16 cellular contexts compared by ENCODE assay signal in genomic region chr11:12077535-12078280, GRCh38. TPM values are rescaled to one million over a fixed set of nuclear protein-coding genes. Genes with fewer than 3 reads are reported as not detected.
DNase-seq lines count a peak whose midpoint lies in the region; ATAC-seq and TF ChIP-seq lines count a peak whose summit lies in the region.
"Had no signal": no experiment of that assay in that cellular context is flagged by ENCODE, and none has a peak within 500 bp of the region (broad histone marks: within the 10 kb centered on the region; RNA-seq: fewer than 3 reads in every experiment).

No MANE protein-coding gene starts in this region.

- no peak overlapping the region for H3K4me2 ChIP-seq in neural cell (ENCODE audit: low read length)

- H3K27ac Mint-ChIP-seq in activated naive CD8-positive, alpha-beta T cell treated with anti-CD3 and anti-CD28 coated beads, Interleukin-2, amount 50 U/mL, for 24 hours: no peak overlapping the region
- no peak overlapping the region for H3K27ac Mint-ChIP-seq in activated naive CD8-positive, alpha-beta T cell treated with anti-CD3 and anti-CD28 coated beads for 36 hours
- peak overlapping the region in 2 of 7 donors; percentile 30 to 85 for H3K27ac Mint-ChIP-seq in CD4-positive, alpha-beta memory T cell
- H3K27ac Mint-ChIP-seq: activated CD4-positive, alpha-beta memory T cell treated with anti-CD3 and anti-CD28 coated beads, Interleukin-2, amount 10 ng/mL, durations not matched to agents 7 days and 5 days; T-helper 2 cell treated with Interferon-gamma antibody and Interleukin-4, amounts not matched to agents 5 μg/mL and 100 μg/mL, for 36 hours had no signal

- H3K27me3 ChIP-seq in neural cell (ENCODE audit: insufficient read depth, low read depth, low read length) (no peaks in the 10 kb centered on the region), upper lobe of right lung (no peaks in the 10 kb centered on the region)
- no peaks in the 10 kb centered on the region for H3K27me3 ChIP-seq in CD4-positive, alpha-beta memory T cell (ENCODE audit: insufficient read depth, low read length)
- H3K27me3 ChIP-seq: tibial nerve had no signal

- H3K4me3 Mint-ChIP-seq in activated naive CD8-positive, alpha-beta T cell treated with anti-CD3 and anti-CD28 coated beads, Interleukin-2, amount 50 U/mL, for 24 hours: no peak overlapping the region
- H3K4me3 Mint-ChIP-seq in activated naive CD8-positive, alpha-beta T cell treated with anti-CD3 and anti-CD28 coated beads for 36 hours: no peak overlapping the region
- no peak overlapping the region for H3K4me3 Mint-ChIP-seq in CD4-positive, alpha-beta memory T cell
- H3K4me3 Mint-ChIP-seq: activated CD4-positive, alpha-beta memory T cell treated with anti-CD3 and anti-CD28 coated beads, Interleukin-2, amount 10 ng/mL, durations not matched to agents 7 days and 5 days; central memory CD8-positive, alpha-beta T cell; T-helper 2 cell treated with Interferon-gamma antibody and Interleukin-4, amounts not matched to agents 5 μg/mL and 100 μg/mL, for 36 hours had no signal

- no peaks in the 10 kb centered on the region for H3K36me3 Mint-ChIP-seq in activated naive CD8-positive, alpha-beta T cell treated with anti-CD3 and anti-CD28 coated beads, Interleukin-2, amount 50 U/mL, for 24 hours (ENCODE audit: low read depth)
- no peaks in the 10 kb centered on the region for H3K36me3 Mint-ChIP-seq in activated naive CD8-positive, alpha-beta T cell treated with anti-CD3 and anti-CD28 coated beads for 36 hours
- H3K36me3 Mint-ChIP-seq in CD4-positive, alpha-beta memory T cell: no peaks in the 10 kb centered on the region

- intact Hi-C loops in upper lobe of right lung (cut with DNase I): no loop called here
- intact Hi-C loops in CD4-positive, alpha-beta memory T cell (cut with micrococcal nuclease): no loop called here

- peak; percentile 36 for ATAC-seq in activated naive CD8-positive, alpha-beta T cell treated with anti-CD3 and anti-CD28 coated beads, Interleukin-2, amount 50 U/mL, for 24 hours
- ATAC-seq in upper lobe of right lung: no peak
- ATAC-seq: esophagus mucosa had no signal

- POLR2A ChIA-PET in CD4-positive, alpha-beta memory T cell (lab: Charles Lee; ENCODE audit: partially characterized antibody): no interaction called here

- no peak for TF ChIP-seq EP300 in neural cell (conservative IDR thresholded peaks at IDR 0.05; ENCODE audit: poor library complexity, severe bottlenecking)

- H3K27ac ChIP-seq in epithelial cell of prostate: peak overlapping the region; percentile 93
- H3K27ac ChIP-seq in neural cell (ENCODE audit: low read length): peak overlapping the region; percentile 47
- peak overlapping the region; percentile 80 for H3K27ac ChIP-seq in upper lobe of right lung
- no peak overlapping the region for H3K27ac ChIP-seq in CD4-positive, alpha-beta memory T cell (ENCODE audit: low read depth, low read length)

- H3K9me3 Mint-ChIP-seq in activated naive CD8-positive, alpha-beta T cell treated with anti-CD3 and anti-CD28 coated beads, Interleukin-2, amount 50 U/mL, for 24 hours: no peaks in the 10 kb centered on the region
- no peaks in the 10 kb centered on the region for H3K9me3 Mint-ChIP-seq in activated naive CD8-positive, alpha-beta T cell treated with anti-CD3 and anti-CD28 coated beads for 36 hours
- H3K9me3 Mint-ChIP-seq in CD4-positive, alpha-beta memory T cell: peaks cover 0 to 3% (median 0%) of the 10 kb centered on the region in 8 donors
- H3K9me3 Mint-ChIP-seq: activated CD4-positive, alpha-beta memory T cell treated with anti-CD3 and anti-CD28 coated beads, Interleukin-2, amount 10 ng/mL, durations not matched to agents 7 days and 5 days; central memory CD8-positive, alpha-beta T cell; T-helper 2 cell treated with Interferon-gamma antibody and Interleukin-4, amounts not matched to agents 5 μg/mL and 100 μg/mL, for 36 hours had no signal

- TF ChIP-seq RAD21 in neural cell (conservative IDR thresholded peaks at IDR 0.05): no peak

- no peaks in the 10 kb centered on the region for H3F3A ChIP-seq in neural cell (ENCODE audit: insufficient read depth, low read length, poor library complexity, severe bottlenecking)

- peaks cover 12% of the 10 kb centered on the region for H3K4me1 ChIP-seq in upper lobe of right lung
- no peaks in the 10 kb centered on the region for H3K4me1 ChIP-seq in CD4-positive, alpha-beta memory T cell (ENCODE audit: insufficient read depth, low read length)

- no peaks in the 10 kb centered on the region for H3K36me3 ChIP-seq in neural cell (ENCODE audit: insufficient read depth, low read length)
- H3K36me3 ChIP-seq in upper lobe of right lung: no peaks in the 10 kb centered on the region
- H3K36me3 ChIP-seq in CD4-positive, alpha-beta memory T cell (ENCODE audit: insufficient read depth, low read length): no peaks in the 10 kb centered on the region
- H3K36me3 ChIP-seq: tibial nerve had no signal

- no peak for TF ChIP-seq CTCF in neural cell (IDR thresholded peaks at IDR 0.05; ENCODE audit: poor library complexity, severe bottlenecking)
- TF ChIP-seq CTCF in upper lobe of right lung (IDR thresholded peaks at IDR 0.05): no peak

- H3K9me2 ChIP-seq in neural cell (ENCODE audit: insufficient read depth, low read length): no peaks in the 10 kb centered on the region

- peaks cover 4% of the 10 kb centered on the region for H3K4me1 Mint-ChIP-seq in activated naive CD8-positive, alpha-beta T cell treated with anti-CD3 and anti-CD28 coated beads, Interleukin-2, amount 50 U/mL, for 24 hours
- H3K4me1 Mint-ChIP-seq in activated naive CD8-positive, alpha-beta T cell treated with anti-CD3 and anti-CD28 coated beads for 36 hours: peaks cover 3% of the 10 kb centered on the region
- H3K4me1 Mint-ChIP-seq in CD4-positive, alpha-beta memory T cell: no peaks in the 10 kb centered on the region
- H3K4me1 Mint-ChIP-seq: activated CD4-positive, alpha-beta memory T cell treated with anti-CD3 and anti-CD28 coated beads, Interleukin-2, amount 10 ng/mL, durations not matched to agents 7 days and 5 days; central memory CD8-positive, alpha-beta T cell had no signal

- H2AFZ ChIP-seq in neural cell (ENCODE audit: low read depth, low read length): no peak overlapping the region

- H3K4me3 ChIP-seq in neural cell (ENCODE audit: low read length): no peak overlapping the region
- no peak overlapping the region for H3K4me3 ChIP-seq in upper lobe of right lung
- no peak overlapping the region for H3K4me3 ChIP-seq in CD4-positive, alpha-beta memory T cell (ENCODE audit: low read length in 2 of 2)
- H3K4me3 ChIP-seq: tibial nerve had no signal

- CTCF ChIA-PET in CD4-positive, alpha-beta memory T cell (lab: Charles Lee; ENCODE audit: partially characterized antibody): interaction anchor here (2.3 kb wide), 1 partner anchor 9 kb away, joined by 9 read pairs; no protein-coding TSS in a partner anchor

- no peaks in the 10 kb centered on the region for H3K27me3 Mint-ChIP-seq in activated naive CD8-positive, alpha-beta T cell treated with anti-CD3 and anti-CD28 coated beads, Interleukin-2, amount 50 U/mL, for 24 hours
- no peaks in the 10 kb centered on the region for H3K27me3 Mint-ChIP-seq in activated naive CD8-positive, alpha-beta T cell treated with anti-CD3 and anti-CD28 coated beads for 36 hours
- peaks cover 0 to 1% of the 10 kb centered on the region in 2 donors for H3K27me3 Mint-ChIP-seq in CD4-positive, alpha-beta memory T cell
- H3K27me3 Mint-ChIP-seq: central memory CD8-positive, alpha-beta T cell had no signal

- no peak for DNase-seq in activated naive CD8-positive, alpha-beta T cell treated with anti-CD3 and anti-CD28 coated beads, Interleukin-2, amount 50 U/mL, for 24 hours
- DNase-seq in activated naive CD8-positive, alpha-beta T cell treated with anti-CD3 and anti-CD28 coated beads for 36 hours: no peak
- DNase-seq in epithelial cell of prostate (ENCODE audit: low read depth, low spot score) (no peak), upper lobe of right lung (no peak), hippocampal formation (lab: John Stamatoyannopoulos, UW) (no peak)
- no peak for DNase-seq in CD4-positive, alpha-beta memory T cell
- no peak for DNase-seq in stimulated activated CD8-positive, alpha-beta memory T cell treated with anti-CD3 and anti-CD28 coated beads, Interleukin-4, amount 100 ng/mL, for 48 hours
- DNase-seq: activated CD4-positive, alpha-beta memory T cell treated with anti-CD3 and anti-CD28 coated beads, Interleukin-2, amount 10 ng/mL, durations not matched to agents 7 days and 5 days; NCI-H446 treated with DMSO at 0.1 percent for 48 hours; small intestine had no signal

- no peak overlapping the region for H3K9ac ChIP-seq in neural cell (ENCODE audit: low read length)

- no peaks in the 10 kb centered on the region for H4K20me1 ChIP-seq in neural cell (ENCODE audit: insufficient read depth)

- H3K9me3 ChIP-seq in neural cell (ENCODE audit: low read length): no peaks in the 10 kb centered on the region
- no peaks in the 10 kb centered on the region for H3K9me3 ChIP-seq in upper lobe of right lung
- H3K9me3 ChIP-seq in CD4-positive, alpha-beta memory T cell (ENCODE audit: control insufficient read depth in 1 of 2, low read length in 2 of 2): no peaks in the 10 kb centered on the region
- H3K9me3 ChIP-seq: tibial nerve had no signal

- H3K79me2 ChIP-seq in neural cell (replicated peaks; ENCODE audit: insufficient read depth, low read length): no peaks in the 10 kb centered on the region

TF ChIP-seq in neural cell, 6 proteins besides CTCF, POLR2A, EP300 and RAD21:
- TF ChIP-seq POLR2AphosphoS5 (IDR thresholded peaks at IDR 0.05) (no peak), TAF1 (IDR thresholded peaks at IDR 0.05; ENCODE audit: low read depth) (no peak)

RNA-seq across cellular contexts. Expression of gene MICAL2, which starts 32.7 kb away (rescaled TPM):
- total RNA-seq in activated naive CD8-positive, alpha-beta T cell treated with anti-CD3 and anti-CD28 coated beads for 36 hours: 10 to 100 TPM; 54.4 to 59.7 TPM
- 1.4 and 2.2 TPM in 2 replicates for polyA plus RNA-seq in neural cell
- 1.7 and 4.6 TPM in 2 replicates for polyA minus RNA-seq in neural cell
- 197 TPM for total RNA-seq in upper lobe of right lung
- total RNA-seq in CD4-positive, alpha-beta memory T cell: 10 to 100 TPM; 33.3 to 38.8 TPM
- polyA plus RNA-seq in CD4-positive, alpha-beta memory T cell: 10 to 100 TPM; 10.9 to 23.1 TPM
- total RNA-seq: OCI-LY7 had no signal
